In genomic region chrX:98068210-98068609, GRCh38 we compare ENCODE assay signal across 19 cellular contexts.
DNase-seq lines count a peak whose midpoint lies in the region; ATAC-seq and TF ChIP-seq lines count a peak whose summit lies in the region.
"Had no signal": no experiment of that assay in that cellular context is flagged by ENCODE, and none has a peak within 500 bp of the region (broad histone marks: within the 10 kb centered on the region; RNA-seq: fewer than 3 reads in every experiment).

No MANE protein-coding gene starts in this region.

- no peaks in the 10 kb centered on the region for H3K27me3 Mint-ChIP-seq in osteocyte (ENCODE audit: unreplicated experiment)
- no peaks in the 10 kb centered on the region for H3K27me3 Mint-ChIP-seq in activated naive CD8-positive, alpha-beta T cell treated with anti-CD3 and anti-CD28 coated beads, Interleukin-2, amount 50 U/mL, for 24 hours
- H3K27me3 Mint-ChIP-seq: naive thymus-derived CD8-positive, alpha-beta T cell had no signal

- ATAC-seq in activated naive CD8-positive, alpha-beta T cell treated with anti-CD3 and anti-CD28 coated beads, Interleukin-2, amount 50 U/mL, for 24 hours: no peak
- ATAC-seq in HG03108 (IDR thresholded peaks at IDR 0.05; ENCODE audit: unreplicated experiment): no peak
- ATAC-seq in GM18870 (IDR thresholded peaks at IDR 0.05; ENCODE audit: unreplicated experiment): no peak
- ATAC-seq: gastroesophageal sphincter; naive thymus-derived CD8-positive, alpha-beta T cell had no signal

- no peaks in the 10 kb centered on the region for H3K4me1 ChIP-seq in HEK293 (ENCODE audit: control insufficient read depth, insufficient read depth, low read length)
- H3K4me1 ChIP-seq: gastroesophageal sphincter, upper lobe of left lung had no signal

- DNase-seq in NCI-H510A (lab: John Stamatoyannopoulos, UW): peak; percentile 0
- DNase-seq in fibroblast of mammary gland (ENCODE audit: low read depth): peak; percentile 9
- DNase-seq in osteocyte (ENCODE audit: extremely low spot score, unreplicated experiment): no peak
- no peak for DNase-seq in activated naive CD8-positive, alpha-beta T cell treated with anti-CD3 and anti-CD28 coated beads, Interleukin-2, amount 50 U/mL, for 24 hours
- DNase-seq: activated effector memory CD4-positive, alpha-beta T cell treated with anti-CD3 and anti-CD28 coated beads, Interleukin-2, amount 50 U/mL, for 16 hours; central memory CD4-positive, alpha-beta T cell; DND-41; KBM-7; kidney glomerular epithelial cell; naive thymus-derived CD8-positive, alpha-beta T cell; NCI-H82; SHP77 treated with DMSO at 0.1 percent for 48 hours; T-helper 1 cell; upper lobe of left lung; WERI-Rb-1 had no signal

- no peaks in the 10 kb centered on the region for H3K9me3 ChIP-seq in HEK293 (ENCODE audit: control insufficient read depth, insufficient read depth, low read depth, low read length)
- H3K9me3 ChIP-seq: gastroesophageal sphincter, upper lobe of left lung had no signal

- no peak for TF ChIP-seq CTCF in HEK293 (tag by site-specific recombination; IDR thresholded peaks at IDR 0.05)
- no peak for TF ChIP-seq CTCF in fibroblast of mammary gland (conservative IDR thresholded peaks at IDR 0.05; ENCODE audit: control insufficient read depth, insufficient read depth, low read depth, low read length)
- TF ChIP-seq CTCF in osteocyte (IDR thresholded peaks at IDR 0.05): no peak

- no peak overlapping the region for H3K4me3 Mint-ChIP-seq in osteocyte (ENCODE audit: unreplicated experiment)
- H3K4me3 Mint-ChIP-seq in activated naive CD8-positive, alpha-beta T cell treated with anti-CD3 and anti-CD28 coated beads, Interleukin-2, amount 50 U/mL, for 24 hours: no peak overlapping the region
- H3K4me3 Mint-ChIP-seq: naive thymus-derived CD8-positive, alpha-beta T cell had no signal

- peaks cover 53% of the 10 kb centered on the region for H3K4me1 Mint-ChIP-seq in osteocyte (ENCODE audit: unreplicated experiment)
- H3K4me1 Mint-ChIP-seq in activated naive CD8-positive, alpha-beta T cell treated with anti-CD3 and anti-CD28 coated beads, Interleukin-2, amount 50 U/mL, for 24 hours: no peaks in the 10 kb centered on the region

- no peaks in the 10 kb centered on the region for H3K36me3 Mint-ChIP-seq in osteocyte (ENCODE audit: unreplicated experiment)
- H3K36me3 Mint-ChIP-seq in activated naive CD8-positive, alpha-beta T cell treated with anti-CD3 and anti-CD28 coated beads, Interleukin-2, amount 50 U/mL, for 24 hours (ENCODE audit: low read depth): no peaks in the 10 kb centered on the region
- H3K36me3 Mint-ChIP-seq: naive thymus-derived CD8-positive, alpha-beta T cell had no signal

- H3K4me3 ChIP-seq in HEK293 (ENCODE audit: low read depth, low read length) (no peak overlapping the region), fibroblast of mammary gland (ENCODE audit: control insufficient read depth, low read depth, low read length) (no peak overlapping the region)
- H3K4me3 ChIP-seq: gastroesophageal sphincter, upper lobe of left lung had no signal

- H3K36me3 ChIP-seq in HEK293 (ENCODE audit: control insufficient read depth in 2 of 2, insufficient read depth in 1 of 2, low read length in 2 of 2): no peaks in the 10 kb centered on the region
- H3K36me3 ChIP-seq: gastroesophageal sphincter, upper lobe of left lung, WERI-Rb-1 had no signal

- H3K9me3 Mint-ChIP-seq in osteocyte (ENCODE audit: unreplicated experiment): peaks cover 6% of the 10 kb centered on the region
- no peaks in the 10 kb centered on the region for H3K9me3 Mint-ChIP-seq in activated naive CD8-positive, alpha-beta T cell treated with anti-CD3 and anti-CD28 coated beads, Interleukin-2, amount 50 U/mL, for 24 hours

- H3K27ac ChIP-seq in HEK293 (ENCODE audit: extremely low read depth, low read depth, low read length): no peak overlapping the region
- H3K27ac ChIP-seq: gastroesophageal sphincter, upper lobe of left lung, WERI-Rb-1 had no signal

- POLR2A ChIA-PET in HEK293 (lab: Yijun Ruan, JAX): no interaction called here

- CTCF ChIA-PET in HEK293 (lab: Yijun Ruan, JAX): no interaction called here

- H3K27ac Mint-ChIP-seq in osteocyte (ENCODE audit: unreplicated experiment): peak overlapping the region; percentile 74
- no peak overlapping the region for H3K27ac Mint-ChIP-seq in activated naive CD8-positive, alpha-beta T cell treated with anti-CD3 and anti-CD28 coated beads, Interleukin-2, amount 50 U/mL, for 24 hours
- H3K27ac Mint-ChIP-seq: naive thymus-derived CD8-positive, alpha-beta T cell had no signal

TF ChIP-seq in HEK293, 187 proteins besides CTCF, POLR2A, EP300 and RAD21:
- peak; percentile 99 for TF ChIP-seq TCF7L2 (IDR thresholded peaks at IDR 0.05; ENCODE audit: borderline replicate concordance, low read depth, low read length)
- TF ChIP-seq ATF2 (tag by site-specific recombination; IDR thresholded peaks at IDR 0.05; ENCODE audit: low read depth): no peak
TF ChIP-seq in HEK293: peak in this region for 1.

Comparison
In these comparisons a context has a peak if more than half of its experiments do, and no peak if none do; other contexts are left out.
1. DNase-seq: peak in NCI-H510A (single experiment) and fibroblast of mammary gland (single experiment); none in osteocyte (single experiment) and activated naive CD8-positive, alpha-beta T cell treated with anti-CD3 and anti-CD28 coated beads, Interleukin-2, amount 50 U/mL, for 24 hours (single experiment).